ENCODE assay signal across 8 cellular contexts in the genomic region with DNA sequence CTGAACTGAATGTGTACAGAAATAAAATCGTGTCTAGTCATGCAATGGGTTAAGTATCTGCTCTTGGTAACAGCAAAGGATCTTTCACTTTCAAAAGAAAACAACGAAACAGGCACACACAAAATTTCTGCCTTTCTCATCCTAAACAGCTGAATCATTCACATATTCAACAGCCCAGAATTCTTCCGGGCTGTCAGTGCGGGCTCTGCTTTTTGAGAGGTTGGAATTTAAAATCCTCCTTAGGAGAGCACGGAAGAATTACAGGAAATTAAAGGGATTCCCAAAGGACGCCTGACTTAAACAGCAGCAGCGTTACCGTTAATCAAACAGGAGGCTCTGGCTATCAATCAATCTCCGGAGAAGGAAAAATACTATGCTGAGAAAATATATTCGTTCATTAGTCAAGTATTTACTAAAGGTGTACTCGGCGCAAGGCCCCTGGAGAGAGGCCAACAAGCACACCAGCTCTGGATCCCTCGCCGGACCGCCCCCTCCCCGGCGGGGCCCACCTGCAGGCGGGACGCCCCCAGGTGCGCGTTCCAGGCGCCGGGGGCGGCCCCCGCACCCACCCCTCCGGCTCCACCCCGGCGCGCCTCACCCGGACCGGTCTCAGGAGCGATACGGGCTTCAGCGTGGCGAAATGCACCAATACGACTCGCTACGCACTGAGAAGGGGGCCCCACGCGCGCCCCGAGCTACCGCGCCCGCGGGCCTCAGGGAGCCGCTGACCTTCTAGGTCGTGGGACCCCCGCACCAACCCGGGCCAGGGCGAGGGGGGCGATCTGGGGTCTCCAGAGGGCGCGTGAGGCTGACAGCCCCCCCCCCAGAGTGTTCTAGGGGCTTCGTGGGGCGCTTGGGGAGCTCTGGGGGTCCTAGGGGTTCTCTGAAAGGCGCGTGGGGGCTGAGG. TPM values are rescaled to one million over a fixed set of nuclear protein-coding genes. Genes with fewer than 3 reads are reported as not detected.
DNase-seq lines count a peak whose midpoint lies in the region; ATAC-seq and TF ChIP-seq lines count a peak whose summit lies in the region.

No MANE protein-coding gene starts in this region.

- H3K36me3 ChIP-seq in ES-I3 (ENCODE audit: insufficient read depth, low read length) (no peaks in the 10 kb centered on the region), PC-3 (ENCODE audit: low read depth, low read length) (no peaks in the 10 kb centered on the region), neural cell (ENCODE audit: insufficient read depth, low read length) (no peaks in the 10 kb centered on the region), tibial artery (no peaks in the 10 kb centered on the region)

- H3K27me3 Mint-ChIP-seq in activated T-helper 2 cell treated with anti-CD3 and anti-CD28 coated beads, Interferon-gamma antibody, Interleukin-2, Interleukin-4, amounts not matched to agents 10 μg/mL and 5 μg/mL and 100 μg/mL, durations not matched to agents 14 hours and 24 hours and 36 hours (ENCODE audit: low read depth): peaks cover 6% of the 10 kb centered on the region

- H4K20me1 ChIP-seq in PC-3 (ENCODE audit: low read length) (no peaks in the 10 kb centered on the region), neural cell (ENCODE audit: insufficient read depth) (no peaks in the 10 kb centered on the region)

- BruUV-seq in PC-3 (replicated peaks; lab: Mats Ljungman, UMichigan): TSS peak; percentile 43

- TF ChIP-seq RAD21 in neural cell (conservative IDR thresholded peaks at IDR 0.05): no peak

- CTCF ChIA-PET in PC-3 (lab: Charles Lee): no interaction called here

- TF ChIP-seq CTCF in PC-3 (conservative IDR thresholded peaks at IDR 0.05; ENCODE audit: low read depth, low read length) (no peak), fibroblast of pulmonary artery (IDR thresholded peaks at IDR 0.05; ENCODE audit: low read length, missing control alignments) (no peak), neural cell (IDR thresholded peaks at IDR 0.05; ENCODE audit: poor library complexity, severe bottlenecking) (no peak), tibial artery (IDR thresholded peaks at IDR 0.05) (no peak)

- H2AFZ ChIP-seq in PC-3 (ENCODE audit: low read length) (peak overlapping the region; percentile 77), neural cell (ENCODE audit: low read depth, low read length) (no peak overlapping the region)

- DNase-seq in PC-3 (peak; percentile 61), fibroblast of pulmonary artery (ENCODE audit: low read depth) (peak; percentile 70), tibial artery (peak in 1 of 2 donors; percentile 76), GOT3 (lab: John Stamatoyannopoulos, UW) (no peak)
- DNase-seq in activated T-helper 2 cell treated with anti-CD3 and anti-CD28 coated beads, Interferon-gamma antibody, Interleukin-2, Interleukin-4, amounts not matched to agents 10 μg/mL and 5 μg/mL and 100 μg/mL, durations not matched to agents 14 hours and 24 hours and 36 hours (ENCODE audit: low spot score): peak; percentile 32

- H3K9ac ChIP-seq in ES-I3 (ENCODE audit: low read depth, low read length): peak overlapping the region; percentile 82
- peak overlapping the region; percentile 89 for H3K9ac ChIP-seq in PC-3 (ENCODE audit: low read length)
- H3K9ac ChIP-seq in neural cell (ENCODE audit: low read length): peak overlapping the region; percentile 82

- H3K9me3 Mint-ChIP-seq in activated T-helper 2 cell treated with anti-CD3 and anti-CD28 coated beads, Interferon-gamma antibody, Interleukin-2, Interleukin-4, amounts not matched to agents 10 μg/mL and 5 μg/mL and 100 μg/mL, durations not matched to agents 14 hours and 24 hours and 36 hours: no peaks in the 10 kb centered on the region

- H3K4me3 ChIP-seq in PC-3 (ENCODE audit: low read length): peak overlapping the region; percentile 74
- H3K4me3 ChIP-seq in fibroblast of pulmonary artery (replicated peaks; ENCODE audit: low read depth, low read length): peak overlapping the region; percentile 90
- H3K4me3 ChIP-seq in neural cell (ENCODE audit: low read length): peak overlapping the region; percentile 97
- peak overlapping the region; percentile 100 for H3K4me3 ChIP-seq in tibial artery

- peak; percentile 31 for ATAC-seq in HG02610 (IDR thresholded peaks at IDR 0.05; ENCODE audit: unreplicated experiment)
- peak; percentile 29 for ATAC-seq in PC-3

- peaks cover 59% of the 10 kb centered on the region for H3K79me2 ChIP-seq in PC-3 (ENCODE audit: low read length)
- peaks cover 16% of the 10 kb centered on the region for H3K79me2 ChIP-seq in neural cell (replicated peaks; ENCODE audit: insufficient read depth, low read length)

- peak overlapping the region; percentile 90 for H3K27ac Mint-ChIP-seq in activated T-helper 2 cell treated with anti-CD3 and anti-CD28 coated beads, Interferon-gamma antibody, Interleukin-2, Interleukin-4, amounts not matched to agents 10 μg/mL and 5 μg/mL and 100 μg/mL, durations not matched to agents 14 hours and 24 hours and 36 hours

- no peaks in the 10 kb centered on the region for H3K9me3 ChIP-seq in ES-I3 (ENCODE audit: control insufficient read depth, insufficient read depth, low read length)
- H3K9me3 ChIP-seq in PC-3 (ENCODE audit: low read length): no peaks in the 10 kb centered on the region
- no peaks in the 10 kb centered on the region for H3K9me3 ChIP-seq in neural cell (ENCODE audit: low read length)
- no peaks in the 10 kb centered on the region for H3K9me3 ChIP-seq in tibial artery

- POLR2A ChIA-PET in PC-3 (lab: Charles Lee; ENCODE audit: unreplicated experiment): no interaction called here

- intact Hi-C loops in PC-3 (cut with micrococcal nuclease) (no loop called here), tibial artery (cut with DNase I; ENCODE audit: low total_unique reads) (loop anchor here (5.0 to 10.0 kb wide), 2 partner anchors 73 to 215 kb away; a partner anchor contains a TSS)
- intact Hi-C loops in activated T-helper 2 cell treated with anti-CD3 and anti-CD28 coated beads, Interferon-gamma antibody, Interleukin-2, Interleukin-4, amounts not matched to agents 10 μg/mL and 5 μg/mL and 100 μg/mL, durations not matched to agents 14 hours and 24 hours and 36 hours (cut with micrococcal nuclease): loop anchor here (1.0 kb wide), 1 partner anchor 12 kb away; no protein-coding TSS in a partner anchor

- H3K4me1 Mint-ChIP-seq in activated T-helper 2 cell treated with anti-CD3 and anti-CD28 coated beads, Interferon-gamma antibody, Interleukin-2, Interleukin-4, amounts not matched to agents 10 μg/mL and 5 μg/mL and 100 μg/mL, durations not matched to agents 14 hours and 24 hours and 36 hours (ENCODE audit: low read depth): peaks cover 46% of the 10 kb centered on the region

- H3K9me2 ChIP-seq in PC-3 (replicated peaks; ENCODE audit: low read length): no peaks in the 10 kb centered on the region
- H3K9me2 ChIP-seq in neural cell (ENCODE audit: insufficient read depth, low read length): no peaks in the 10 kb centered on the region

- no peak for TF ChIP-seq EP300 in neural cell (conservative IDR thresholded peaks at IDR 0.05; ENCODE audit: poor library complexity, severe bottlenecking)

- H3F3A ChIP-seq in PC-3 (ENCODE audit: low read length, unreplicated experiment): no peaks in the 10 kb centered on the region
- no peaks in the 10 kb centered on the region for H3F3A ChIP-seq in neural cell (ENCODE audit: insufficient read depth, low read length, poor library complexity, severe bottlenecking)

- H3K27me3 ChIP-seq in PC-3 (ENCODE audit: low read length) (no peaks in the 10 kb centered on the region), neural cell (ENCODE audit: insufficient read depth, low read depth, low read length) (no peaks in the 10 kb centered on the region), tibial artery (no peaks in the 10 kb centered on the region)

- H3K4me2 ChIP-seq in PC-3 (ENCODE audit: low read length) (peak overlapping the region; percentile 81), neural cell (ENCODE audit: low read length) (peak overlapping the region; percentile 90)

- H3K4me1 ChIP-seq in ES-I3 (ENCODE audit: insufficient read depth, low read length): no peaks in the 10 kb centered on the region
- peaks cover 12% of the 10 kb centered on the region for H3K4me1 ChIP-seq in PC-3 (ENCODE audit: insufficient read depth, low read length)
- peaks cover 0 to 15% (median 9%) of the 10 kb centered on the region in 4 donors for H3K4me1 ChIP-seq in tibial artery

- H3K36me3 Mint-ChIP-seq in activated T-helper 2 cell treated with anti-CD3 and anti-CD28 coated beads, Interferon-gamma antibody, Interleukin-2, Interleukin-4, amounts not matched to agents 10 μg/mL and 5 μg/mL and 100 μg/mL, durations not matched to agents 14 hours and 24 hours and 36 hours (ENCODE audit: low read depth): peaks cover 9% of the 10 kb centered on the region

- H3K27ac ChIP-seq in PC-3 (ENCODE audit: low read length) (peak overlapping the region; percentile 14), neural cell (ENCODE audit: low read length) (no peak overlapping the region), tibial artery (peak overlapping the region; percentile 94 to 98)

- H3K4me3 Mint-ChIP-seq in activated T-helper 2 cell treated with anti-CD3 and anti-CD28 coated beads, Interferon-gamma antibody, Interleukin-2, Interleukin-4, amounts not matched to agents 10 μg/mL and 5 μg/mL and 100 μg/mL, durations not matched to agents 14 hours and 24 hours and 36 hours (ENCODE audit: low read depth): peak overlapping the region; percentile 93

RNA-seq across cellular contexts. Expression of a gene that starts 1.0 kb away (rescaled TPM):
- total RNA-seq in PC-3 (2014; rRNA removed): 5.0 and 7.8 TPM in 2 replicates
- 13.8 and 14.0 TPM in 2 replicates for total RNA-seq in activated T-helper 2 cell treated with anti-CD3 and anti-CD28 coated beads, Interferon-gamma antibody, Interleukin-2, Interleukin-4, amounts not matched to agents 10 μg/mL and 5 μg/mL and 100 μg/mL, durations not matched to agents 14 hours and 24 hours and 36 hours
- 126 and 133 TPM in 2 replicates for polyA plus RNA-seq in neural cell
- 106 and 124 TPM in 2 replicates for polyA minus RNA-seq in neural cell

RNA-seq across cellular contexts. Expression of a gene that starts 19.2 kb away (rescaled TPM):
- not detected in 2 replicates for total RNA-seq in PC-3 (2014; rRNA removed)
- total RNA-seq in activated T-helper 2 cell treated with anti-CD3 and anti-CD28 coated beads, Interferon-gamma antibody, Interleukin-2, Interleukin-4, amounts not matched to agents 10 μg/mL and 5 μg/mL and 100 μg/mL, durations not matched to agents 14 hours and 24 hours and 36 hours: not detected in 2 replicates
- not detected in 2 replicates for polyA plus RNA-seq in neural cell
- polyA minus RNA-seq in neural cell: not detected in 2 replicates

RNA-seq across cellular contexts. Expression of a gene that starts 32.4 kb away (rescaled TPM):
- not detected in 2 replicates for total RNA-seq in PC-3 (2014; rRNA removed)
- not detected in 2 replicates for total RNA-seq in activated T-helper 2 cell treated with anti-CD3 and anti-CD28 coated beads, Interferon-gamma antibody, Interleukin-2, Interleukin-4, amounts not matched to agents 10 μg/mL and 5 μg/mL and 100 μg/mL, durations not matched to agents 14 hours and 24 hours and 36 hours
- not detected in 2 replicates for polyA plus RNA-seq in neural cell
- polyA minus RNA-seq in neural cell: not detected in 2 replicates

RNA-seq across cellular contexts. Expression of a gene that starts 58.3 kb away (rescaled TPM):
- total RNA-seq in PC-3 (2014; rRNA removed): 16.0 and 17.9 TPM in 2 replicates
- total RNA-seq in activated T-helper 2 cell treated with anti-CD3 and anti-CD28 coated beads, Interferon-gamma antibody, Interleukin-2, Interleukin-4, amounts not matched to agents 10 μg/mL and 5 μg/mL and 100 μg/mL, durations not matched to agents 14 hours and 24 hours and 36 hours: 9.6 and 13.2 TPM in 2 replicates
- 13.8 and 33.8 TPM in 2 replicates for polyA plus RNA-seq in neural cell
- 26.7 and 37.5 TPM in 2 replicates for polyA minus RNA-seq in neural cell
